In genomic region chr7:81267508-81267907, GRCh38 we compare ENCODE assay signal across 15 cellular contexts.
DNase-seq lines count a peak whose midpoint lies in the region; ATAC-seq and TF ChIP-seq lines count a peak whose summit lies in the region.
"Had no signal": no experiment of that assay in that cellular context is flagged by ENCODE, and none has a peak within 500 bp of the region (broad histone marks: within the 10 kb centered on the region; RNA-seq: fewer than 3 reads in every experiment).

No MANE protein-coding gene starts in this region.

- H3K9me2 ChIP-seq in Karpas-422 (replicated peaks; ENCODE audit: insufficient read depth, low read length): no peaks in the 10 kb centered on the region

- no peaks in the 10 kb centered on the region for H3K79me2 ChIP-seq in Karpas-422 (ENCODE audit: low read length)

- H3K36me3 Mint-ChIP-seq in T-cell: no peaks in the 10 kb centered on the region
- H3K36me3 Mint-ChIP-seq: activated naive CD8-positive, alpha-beta T cell treated with anti-CD3 and anti-CD28 coated beads for 36 hours; memory B cell had no signal

- no peaks in the 10 kb centered on the region for H3K4me1 ChIP-seq in Karpas-422 (ENCODE audit: low read length)
- H3K4me1 ChIP-seq: A549, testis had no signal

- H2AFZ ChIP-seq in Karpas-422 (ENCODE audit: low read length): no peak overlapping the region

- POLR2A ChIA-PET in T-cell (lab: Charles Lee): no interaction called here

- H3K27ac ChIP-seq in Karpas-422 (ENCODE audit: low read length): no peak overlapping the region
- H3K27ac ChIP-seq: A549, testis had no signal

- no peaks in the 10 kb centered on the region for H3K27me3 ChIP-seq in Karpas-422 (ENCODE audit: low read length)
- H3K27me3 ChIP-seq: testis had no signal

- H3K9me3 Mint-ChIP-seq in T-cell: peaks cover under 1 to 20% (median 9%) of the 10 kb centered on the region in 3 donors
- H3K9me3 Mint-ChIP-seq: activated naive CD8-positive, alpha-beta T cell treated with anti-CD3 and anti-CD28 coated beads for 36 hours; memory B cell had no signal

- DNase-seq in NCI-H1105 (lab: John Stamatoyannopoulos, UW) (peak; percentile 12), NCI-H1105 treated with DMSO at 0.1 percent for 48 hours (lab: John Stamatoyannopoulos, UW) (no peak), NCI-H69 (lab: John Stamatoyannopoulos, UW) (peak; percentile 79), choroid plexus epithelial cell (ENCODE audit: low read depth) (peak; percentile 94), renal cortical epithelial cell (ENCODE audit: low read depth) (peak; percentile 69), Karpas-422 (no peak), T-cell (no peak), NCI-H82 (lab: John Stamatoyannopoulos, UW) (no peak)
- DNase-seq: activated naive CD8-positive, alpha-beta T cell treated with anti-CD3 and anti-CD28 coated beads for 36 hours; NCI-H1694 treated with DMSO at 0.1 percent for 48 hours; stimulated activated CD4-positive, alpha-beta T cell treated with anti-CD3 and anti-CD28 coated beads, Interleukin-12 subunit alpha, Interleukin-12 subunit beta, amount 100 ng/mL, for 4 hours; testis had no signal

- H3K9ac ChIP-seq in Karpas-422 (ENCODE audit: low read length): no peak overlapping the region

- H3K4me3 Mint-ChIP-seq in T-cell: no peak overlapping the region
- H3K4me3 Mint-ChIP-seq: activated naive CD8-positive, alpha-beta T cell treated with anti-CD3 and anti-CD28 coated beads for 36 hours; memory B cell had no signal

- CTCF ChIA-PET in T-cell (lab: Charles Lee): no interaction called here

- H3K4me2 ChIP-seq in Karpas-422 (ENCODE audit: low read depth, low read length, poor library complexity, severe bottlenecking): no peak overlapping the region
- H3K4me2 ChIP-seq: A549 had no signal

- H3K4me3 ChIP-seq in choroid plexus epithelial cell (ENCODE audit: low read depth, low read length) (no peak overlapping the region), Karpas-422 (ENCODE audit: low read length) (no peak overlapping the region)
- H3K4me3 ChIP-seq: A549, testis had no signal

- no peak overlapping the region for H3K27ac Mint-ChIP-seq in T-cell
- H3K27ac Mint-ChIP-seq: activated naive CD8-positive, alpha-beta T cell treated with anti-CD3 and anti-CD28 coated beads for 36 hours; memory B cell had no signal

- no peak for ATAC-seq in T-cell (replicated peaks in 1 of 4)
- ATAC-seq: A549; activated CD4-positive, CD25-positive, alpha-beta regulatory T cell treated with anti-CD3 and anti-CD28 coated beads, Interleukin-2, amount 50 U/mL, for 24 hours had no signal

- H4K20me1 ChIP-seq in Karpas-422 (ENCODE audit: insufficient read depth, low read depth, low read length): no peaks in the 10 kb centered on the region

- no peaks in the 10 kb centered on the region for H3K4me1 Mint-ChIP-seq in T-cell
- H3K4me1 Mint-ChIP-seq: activated naive CD8-positive, alpha-beta T cell treated with anti-CD3 and anti-CD28 coated beads for 36 hours; memory B cell had no signal

- no peaks in the 10 kb centered on the region for H3K36me3 ChIP-seq in Karpas-422 (ENCODE audit: insufficient read depth, low read length)

- H3K9me3 ChIP-seq in Karpas-422 (ENCODE audit: low read length): peaks cover 28% of the 10 kb centered on the region
- H3K9me3 ChIP-seq: testis had no signal

- no peaks in the 10 kb centered on the region for H3K27me3 Mint-ChIP-seq in T-cell
- H3K27me3 Mint-ChIP-seq: activated naive CD8-positive, alpha-beta T cell treated with anti-CD3 and anti-CD28 coated beads for 36 hours; memory B cell had no signal

- no peak for TF ChIP-seq CTCF in choroid plexus epithelial cell (conservative IDR thresholded peaks at IDR 0.05; ENCODE audit: low read depth, low read length)

Comparison
In these comparisons a context has a peak if more than half of its experiments do, and no peak if none do; other contexts are left out.
1. DNase-seq: peak in NCI-H1105 (single experiment), NCI-H69 (single experiment), choroid plexus epithelial cell (single experiment) and renal cortical epithelial cell (single experiment); none in NCI-H1105 treated with DMSO at 0.1 percent for 48 hours (single experiment), Karpas-422 (single experiment), T-cell (0 of 34) and NCI-H82 (single experiment).